6 cellular contexts compared by ENCODE assay signal in the genomic region with DNA sequence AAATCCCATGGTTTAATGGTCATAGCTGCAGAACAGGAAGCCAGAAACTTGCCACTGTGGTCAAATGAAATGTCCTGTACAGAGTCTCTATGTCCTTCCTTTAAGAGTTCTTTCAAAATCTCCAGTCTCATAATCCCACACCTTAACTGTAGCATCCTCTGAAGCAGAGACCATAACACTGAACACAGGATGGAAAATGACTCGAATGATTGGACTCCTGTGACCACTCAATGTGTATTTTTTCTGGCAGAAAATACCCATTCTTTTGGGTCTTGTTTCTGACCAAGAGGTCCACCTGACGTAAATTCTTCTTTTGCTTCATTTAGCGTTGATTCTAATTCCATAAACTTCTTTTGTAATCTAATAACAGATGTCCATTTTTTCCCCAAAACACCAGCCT.
DNase-seq lines count a peak whose midpoint lies in the region; TF ChIP-seq lines count a peak whose summit lies in the region.
"Not testable (repeated sequence)": the region's sequence is repeated elsewhere in the genome, so short reads cannot be mapped to it uniquely, and the experiment has no call there.

No MANE protein-coding gene starts in this region.

- not testable (repeated sequence) for H3K9me2 ChIP-seq in Karpas-422 (replicated peaks; ENCODE audit: insufficient read depth, low read length)

- not testable (repeated sequence) for H3K36me3 ChIP-seq in Karpas-422 (ENCODE audit: insufficient read depth, low read length)

- not testable (repeated sequence) for H3K4me1 ChIP-seq in Karpas-422 (ENCODE audit: low read length)

- H4K20me1 ChIP-seq in Karpas-422 (ENCODE audit: insufficient read depth, low read depth, low read length): not testable (repeated sequence)

- not testable (repeated sequence) for H3K9ac ChIP-seq in Karpas-422 (ENCODE audit: low read length)

- DNase-seq in ELR (ENCODE audit: low read depth) (peak; percentile 5), Karpas-422 (peak; percentile 10), astrocyte of the spinal cord (ENCODE audit: low read depth, low spot score) (peak; percentile 28), fibroblast of the aortic adventitia (ENCODE audit: low read depth) (peak; percentile 24), kidney tubule cell (ENCODE audit: low spot score) (peak; percentile 25)

- H3K27me3 ChIP-seq in Karpas-422 (ENCODE audit: low read length): not testable (repeated sequence)

- in situ Hi-C loops in astrocyte of the spinal cord (cut with HindIII; ENCODE audit: low sequenced_read_pairs): not testable (repeated sequence)

- H2AFZ ChIP-seq in Karpas-422 (ENCODE audit: low read length): not testable (repeated sequence)

- not testable (repeated sequence) for H3K9me3 ChIP-seq in Karpas-422 (ENCODE audit: low read length)

- H3K4me3 ChIP-seq in Karpas-422 (ENCODE audit: low read length); astrocyte of the spinal cord (ENCODE audit: low read depth, low read length); fibroblast of the aortic adventitia (ENCODE audit: low read depth, low read length): not testable (repeated sequence)

- peak overlapping the region; percentile 64 for H3K27ac Mint-ChIP-seq in activated naive CD8-positive, alpha-beta T cell

- H3K4me3 Mint-ChIP-seq in activated naive CD8-positive, alpha-beta T cell: not testable (repeated sequence)

- H3K36me3 Mint-ChIP-seq in activated naive CD8-positive, alpha-beta T cell: not testable (repeated sequence)

- not testable (repeated sequence) for H3K4me2 ChIP-seq in Karpas-422 (ENCODE audit: low read depth, low read length, poor library complexity, severe bottlenecking)

- H3K27me3 Mint-ChIP-seq in activated naive CD8-positive, alpha-beta T cell: not testable (repeated sequence)

- not testable (repeated sequence) for H3K79me2 ChIP-seq in Karpas-422 (ENCODE audit: low read length)

- not testable (repeated sequence) for H3K9me3 Mint-ChIP-seq in activated naive CD8-positive, alpha-beta T cell (ENCODE audit: low read depth)

- peaks cover 17% of the 10 kb centered on the region for H3K4me1 Mint-ChIP-seq in activated naive CD8-positive, alpha-beta T cell (ENCODE audit: low read depth)

- not testable (repeated sequence) for TF ChIP-seq CTCF in astrocyte of the spinal cord (IDR thresholded peaks at IDR 0.05; ENCODE audit: low read depth, low read length); fibroblast of the aortic adventitia (IDR thresholded peaks at IDR 0.05; ENCODE audit: insufficient read depth, low read length)

- H3K27ac ChIP-seq in Karpas-422 (ENCODE audit: low read length): not testable (repeated sequence)
